1 cellular context compared by ENCODE assay signal in the genomic region with DNA sequence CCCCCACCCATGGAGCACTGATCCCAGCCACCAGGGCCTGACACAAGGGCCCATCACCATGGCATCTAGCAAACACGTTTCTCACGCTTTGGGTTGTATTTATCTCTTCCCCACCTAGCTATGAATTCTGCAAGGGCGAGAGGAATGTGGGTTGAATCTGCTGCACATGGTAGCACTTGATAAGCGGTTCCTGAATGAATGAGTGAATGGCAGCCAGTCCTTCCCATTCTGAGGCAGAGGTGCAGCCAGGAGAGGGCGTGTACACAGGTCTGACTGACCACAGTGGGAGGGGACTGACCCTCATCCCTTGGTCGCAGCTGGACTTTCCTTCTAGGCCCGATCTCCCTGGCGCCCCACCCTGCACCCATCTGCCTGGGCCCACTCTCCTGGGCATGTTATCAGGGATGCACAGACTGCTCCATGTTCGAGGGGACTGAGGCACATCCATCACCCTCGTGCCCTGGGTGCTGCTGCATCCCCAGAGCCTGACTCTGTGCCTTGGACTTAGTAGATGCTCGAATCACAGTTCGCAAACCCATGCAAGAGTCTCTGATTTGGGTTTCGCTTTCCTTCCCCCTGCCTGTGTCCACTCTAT.
TF ChIP-seq lines count a peak whose summit lies in the region.

No MANE protein-coding gene starts in this region.

TF ChIP-seq in K562, 482 proteins besides CTCF, POLR2A, EP300 and RAD21 (continues in another document):
- TF ChIP-seq POLR2AphosphoS5 (IDR thresholded peaks at IDR 0.05; ENCODE audit: control insufficient read depth, insufficient read depth, low read depth, low read length): peak; percentile 68; the same call in 1 of the 2 replicates
- TF ChIP-seq MAX (CRISPR knock-in tag; IDR thresholded peaks at IDR 0.05): peak; percentile 59
- TF ChIP-seq ZNF140 (CRISPR knock-in tag; IDR thresholded peaks at IDR 0.05): no peak
- TF ChIP-seq HDAC1 (IDR thresholded peaks at IDR 0.05): 0 out of 4 replicates have a peak, but pooled peaks of 1 of the 2 experiments have one; percentile 40
- no peak for TF ChIP-seq TFE3 (CRISPR knock-in tag; IDR thresholded peaks at IDR 0.05)
- no peak for TF ChIP-seq RBM17 (IDR thresholded peaks at IDR 0.05; ENCODE audit: borderline replicate concordance, low read depth, low read length)
- no peak for TF ChIP-seq SP1 (CRISPR knock-in tag; IDR thresholded peaks at IDR 0.05)
- TF ChIP-seq DLX4 (CRISPR knock-in tag; IDR thresholded peaks at IDR 0.05): no peak
- no peak for TF ChIP-seq FOXM1 (IDR thresholded peaks at IDR 0.05; ENCODE audit: low read depth)
- TF ChIP-seq FOXM1 (CRISPR knock-in tag; IDR thresholded peaks at IDR 0.05; ENCODE audit: low read depth): no peak
- peak; percentile 57; the same call in 1 of the 2 replicates for TF ChIP-seq ZEB2 (IDR thresholded peaks at IDR 0.05)
- no peak for TF ChIP-seq CAMTA2 (CRISPR knock-in tag; conservative IDR thresholded peaks at IDR 0.05)
- no peak for TF ChIP-seq MAZ (CRISPR knock-in tag; conservative IDR thresholded peaks at IDR 0.05 in 1 of 2, IDR thresholded peaks at IDR 0.05 in 1 of 2)
- TF ChIP-seq GMEB1 (CRISPR knock-in tag; IDR thresholded peaks at IDR 0.05): no peak
- TF ChIP-seq KLF16 (IDR thresholded peaks at IDR 0.05): peak; percentile 38; the same call in 1 of the 2 replicates
- peak; percentile 23 for TF ChIP-seq MEIS2 (IDR thresholded peaks at IDR 0.05; ENCODE audit: partially characterized antibody)
- peak; percentile 35; the same call in 1 of the 2 replicates for TF ChIP-seq USF1 (CRISPR knock-in tag; IDR thresholded peaks at IDR 0.05)
- TF ChIP-seq SMAD1 (IDR thresholded peaks at IDR 0.05; ENCODE audit: low read depth, low read length, partially characterized antibody): no peak
- TF ChIP-seq PPARD (CRISPR knock-in tag; IDR thresholded peaks at IDR 0.05): no peak
- TF ChIP-seq NFRKB (IDR thresholded peaks at IDR 0.05; ENCODE audit: low read depth): no peak
- no peak for TF ChIP-seq JUN (IDR thresholded peaks at IDR 0.05; ENCODE audit: borderline replicate concordance, low read depth, low read length)
- 0 out of 2 replicates have a peak, but pooled peaks have one; percentile 16 for TF ChIP-seq JUN (CRISPR knock-in tag; IDR thresholded peaks at IDR 0.05; ENCODE audit: borderline replicate concordance)
- no peak for TF ChIP-seq ZNF764 (CRISPR knock-in tag; IDR thresholded peaks at IDR 0.05; ENCODE audit: low read depth)
- peak; percentile 89 for TF ChIP-seq CBFA2T3 (IDR thresholded peaks at IDR 0.05)
- TF ChIP-seq, protein P1, sequence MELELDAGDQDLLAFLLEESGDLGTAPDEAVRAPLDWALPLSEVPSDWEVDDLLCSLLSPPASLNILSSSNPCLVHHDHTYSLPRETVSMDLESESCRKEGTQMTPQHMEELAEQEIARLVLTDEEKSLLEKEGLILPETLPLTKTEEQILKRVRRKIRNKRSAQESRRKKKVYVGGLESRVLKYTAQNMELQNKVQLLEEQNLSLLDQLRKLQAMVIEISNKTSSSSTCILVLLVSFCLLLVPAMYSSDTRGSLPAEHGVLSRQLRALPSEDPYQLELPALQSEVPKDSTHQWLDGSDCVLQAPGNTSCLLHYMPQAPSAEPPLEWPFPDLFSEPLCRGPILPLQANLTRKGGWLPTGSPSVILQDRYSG (tag; conservative IDR thresholded peaks at IDR 0.05; ENCODE audit: low read depth): no peak
- no peak for TF ChIP-seq ARID2 (IDR thresholded peaks at IDR 0.05)
- TF ChIP-seq CEBPG (CRISPR knock-in tag; IDR thresholded peaks at IDR 0.05): 0 out of 2 replicates have a peak, but pooled peaks have one; percentile 16
- TF ChIP-seq CEBPG (tag; conservative IDR thresholded peaks at IDR 0.05 in 1 of 2, IDR thresholded peaks at IDR 0.05 in 1 of 2): no peak
- TF ChIP-seq SMAD2 (IDR thresholded peaks at IDR 0.05; ENCODE audit: low read depth, low read length): no peak
- TF ChIP-seq POLR2H (tag; IDR thresholded peaks at IDR 0.05; ENCODE audit: low read depth): no peak
- peak; percentile 63; the same call in 1 of the 2 replicates for TF ChIP-seq GATA2 (CRISPR knock-in tag; IDR thresholded peaks at IDR 0.05)
- TF ChIP-seq L3MBTL2 (IDR thresholded peaks at IDR 0.05): peak; percentile 21; the same call in 1 of the 2 replicates
- TF ChIP-seq, protein P2, sequence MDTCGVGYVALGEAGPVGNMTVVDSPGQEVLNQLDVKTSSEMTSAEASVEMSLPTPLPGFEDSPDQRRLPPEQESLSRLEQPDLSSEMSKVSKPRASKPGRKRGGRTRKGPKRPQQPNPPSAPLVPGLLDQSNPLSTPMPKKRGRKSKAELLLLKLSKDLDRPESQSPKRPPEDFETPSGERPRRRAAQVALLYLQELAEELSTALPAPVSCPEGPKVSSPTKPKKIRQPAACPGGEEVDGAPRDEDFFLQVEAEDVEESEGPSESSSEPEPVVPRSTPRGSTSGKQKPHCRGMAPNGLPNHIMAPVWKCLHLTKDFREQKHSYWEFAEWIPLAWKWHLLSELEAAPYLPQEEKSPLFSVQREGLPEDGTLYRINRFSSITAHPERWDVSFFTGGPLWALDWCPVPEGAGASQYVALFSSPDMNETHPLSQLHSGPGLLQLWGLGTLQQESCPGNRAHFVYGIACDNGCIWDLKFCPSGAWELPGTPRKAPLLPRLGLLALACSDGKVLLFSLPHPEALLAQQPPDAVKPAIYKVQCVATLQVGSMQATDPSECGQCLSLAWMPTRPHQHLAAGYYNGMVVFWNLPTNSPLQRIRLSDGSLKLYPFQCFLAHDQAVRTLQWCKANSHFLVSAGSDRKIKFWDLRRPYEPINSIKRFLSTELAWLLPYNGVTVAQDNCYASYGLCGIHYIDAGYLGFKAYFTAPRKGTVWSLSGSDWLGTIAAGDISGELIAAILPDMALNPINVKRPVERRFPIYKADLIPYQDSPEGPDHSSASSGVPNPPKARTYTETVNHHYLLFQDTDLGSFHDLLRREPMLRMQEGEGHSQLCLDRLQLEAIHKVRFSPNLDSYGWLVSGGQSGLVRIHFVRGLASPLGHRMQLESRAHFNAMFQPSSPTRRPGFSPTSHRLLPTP (IDR thresholded peaks at IDR 0.05; ENCODE audit: borderline replicate concordance, extremely low read depth, insufficient read length): no peak
- no peak for TF ChIP-seq HLTF (IDR thresholded peaks at IDR 0.05)
- TF ChIP-seq MNT (conservative IDR thresholded peaks at IDR 0.05): peak in 1 of 2 experiments; percentile 63; a peak in 2 of 4 replicates
- TF ChIP-seq BHLHE40 (IDR thresholded peaks at IDR 0.05; ENCODE audit: low read length): peak; percentile 80
- TF ChIP-seq ZBTB1 (CRISPR knock-in tag; IDR thresholded peaks at IDR 0.05; ENCODE audit: borderline replicate concordance, low read depth): no peak
- TF ChIP-seq DPF2 (IDR thresholded peaks at IDR 0.05): peak; percentile 69; the same call in 1 of the 2 replicates
- peak; percentile 57; the same call in 1 of the 2 replicates for TF ChIP-seq CTBP1 (IDR thresholded peaks at IDR 0.05; ENCODE audit: borderline replicate concordance)
- peak in 1 of 2 experiments; percentile 60; a peak in 1 of 4 replicates for TF ChIP-seq RCOR1 (IDR thresholded peaks at IDR 0.05; ENCODE audit: borderline replicate concordance in 1 of 2, low read depth in 2 of 2, low read length in 2 of 2)
- TF ChIP-seq SMARCA4 (IDR thresholded peaks at IDR 0.05): peak; percentile 68
- no peak for TF ChIP-seq ZNF175 (CRISPR knock-in tag; IDR thresholded peaks at IDR 0.05; ENCODE audit: low read depth)
- no peak for TF ChIP-seq KAT8 (IDR thresholded peaks at IDR 0.05; ENCODE audit: low read depth)
- no peak; the same call in 1 of the 2 replicates for TF ChIP-seq E2F3 (CRISPR knock-in tag; IDR thresholded peaks at IDR 0.05)
- TF ChIP-seq GABPB2 (CRISPR knock-in tag; conservative IDR thresholded peaks at IDR 0.05): no peak
- TF ChIP-seq TAL1 (IDR thresholded peaks at IDR 0.05): peak; percentile 77
- TF ChIP-seq, protein P3, sequence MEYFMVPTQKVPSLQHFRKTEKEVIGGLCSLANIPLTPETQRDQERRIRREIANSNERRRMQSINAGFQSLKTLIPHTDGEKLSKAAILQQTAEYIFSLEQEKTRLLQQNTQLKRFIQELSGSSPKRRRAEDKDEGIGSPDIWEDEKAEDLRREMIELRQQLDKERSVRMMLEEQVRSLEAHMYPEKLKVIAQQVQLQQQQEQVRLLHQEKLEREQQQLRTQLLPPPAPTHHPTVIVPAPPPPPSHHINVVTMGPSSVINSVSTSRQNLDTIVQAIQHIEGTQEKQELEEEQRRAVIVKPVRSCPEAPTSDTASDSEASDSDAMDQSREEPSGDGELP (CRISPR knock-in tag; IDR thresholded peaks at IDR 0.05; ENCODE audit: borderline replicate concordance): 0 out of 2 replicates have a peak, but pooled peaks have one; percentile 19
- TF ChIP-seq TEAD1 (CRISPR knock-in tag; IDR thresholded peaks at IDR 0.05): peak in 1 of 2 experiments; percentile 87; a peak in 1 of 4 replicates
- peak; percentile 65 for TF ChIP-seq MTA2 (IDR thresholded peaks at IDR 0.05; ENCODE audit: low read depth)
- peak; percentile 99 for TF ChIP-seq ZNF24 (IDR thresholded peaks at IDR 0.05)
- TF ChIP-seq TCF3 (CRISPR knock-in tag; IDR thresholded peaks at IDR 0.05): peak; percentile 94
- peak; percentile 83 for TF ChIP-seq PKNOX1 (IDR thresholded peaks at IDR 0.05)
- TF ChIP-seq, protein P4, sequence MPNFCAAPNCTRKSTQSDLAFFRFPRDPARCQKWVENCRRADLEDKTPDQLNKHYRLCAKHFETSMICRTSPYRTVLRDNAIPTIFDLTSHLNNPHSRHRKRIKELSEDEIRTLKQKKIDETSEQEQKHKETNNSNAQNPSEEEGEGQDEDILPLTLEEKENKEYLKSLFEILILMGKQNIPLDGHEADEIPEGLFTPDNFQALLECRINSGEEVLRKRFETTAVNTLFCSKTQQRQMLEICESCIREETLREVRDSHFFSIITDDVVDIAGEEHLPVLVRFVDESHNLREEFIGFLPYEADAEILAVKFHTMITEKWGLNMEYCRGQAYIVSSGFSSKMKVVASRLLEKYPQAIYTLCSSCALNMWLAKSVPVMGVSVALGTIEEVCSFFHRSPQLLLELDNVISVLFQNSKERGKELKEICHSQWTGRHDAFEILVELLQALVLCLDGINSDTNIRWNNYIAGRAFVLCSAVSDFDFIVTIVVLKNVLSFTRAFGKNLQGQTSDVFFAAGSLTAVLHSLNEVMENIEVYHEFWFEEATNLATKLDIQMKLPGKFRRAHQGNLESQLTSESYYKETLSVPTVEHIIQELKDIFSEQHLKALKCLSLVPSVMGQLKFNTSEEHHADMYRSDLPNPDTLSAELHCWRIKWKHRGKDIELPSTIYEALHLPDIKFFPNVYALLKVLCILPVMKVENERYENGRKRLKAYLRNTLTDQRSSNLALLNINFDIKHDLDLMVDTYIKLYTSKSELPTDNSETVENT (CRISPR knock-in tag; IDR thresholded peaks at IDR 0.05): no peak
